26 cellular contexts compared by ENCODE assay signal in the genomic region with DNA sequence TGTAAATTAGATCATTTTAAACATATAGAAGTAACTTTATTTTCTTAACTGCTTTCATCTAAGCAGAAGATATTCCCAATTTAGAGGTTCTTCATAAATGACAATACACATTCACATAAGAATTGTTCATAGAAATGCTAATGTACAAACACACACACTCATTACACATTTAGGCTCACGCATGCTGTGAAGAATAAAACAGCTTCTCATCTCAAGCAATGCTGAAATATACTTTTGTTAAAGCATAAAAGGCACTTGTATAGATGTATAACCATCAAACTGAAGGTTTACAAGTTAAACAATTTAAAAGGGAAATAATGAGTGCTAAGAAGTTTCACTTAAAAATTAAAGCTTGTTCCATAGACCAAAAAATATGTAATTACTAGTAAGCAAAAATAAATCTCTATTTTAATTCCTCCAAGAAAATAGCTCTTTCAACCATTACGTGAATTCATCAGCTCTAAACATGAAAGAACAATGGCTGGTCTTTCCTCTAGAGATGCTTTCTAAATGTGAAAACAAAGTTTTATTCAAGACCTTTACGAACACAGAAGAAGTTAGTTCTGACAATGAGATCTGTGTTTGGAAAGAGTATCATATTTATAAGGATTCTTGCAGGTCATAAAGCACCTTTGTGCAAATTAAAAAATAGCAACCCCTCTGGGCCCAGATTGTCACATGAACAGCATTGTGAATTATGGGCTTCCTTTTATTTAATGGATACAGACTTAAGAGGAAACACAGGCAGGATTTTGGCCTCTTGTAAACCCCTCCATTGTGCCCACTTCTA. TPM values are rescaled to one million over a fixed set of nuclear protein-coding genes. Genes with fewer than 3 reads are reported as not detected.
"Had no signal": no experiment of that assay in that cellular context is flagged by ENCODE, and none has a peak within 500 bp of the region (broad histone marks: within the 10 kb centered on the region; RNA-seq: fewer than 3 reads in every experiment).

No MANE protein-coding gene starts in this region.

- H3K4me3 Mint-ChIP-seq: IgD-negative memory B cell had no signal

- H3K4me1 Mint-ChIP-seq: IgD-negative memory B cell had no signal

- H3K27ac ChIP-seq: KMS-11, SJCRH30, SK-N-MC had no signal

- H3K9me3 ChIP-seq: SJCRH30 had no signal

- H3K9me3 Mint-ChIP-seq: IgD-negative memory B cell had no signal

- ATAC-seq: HepG2, K562, Right ventricle myocardium inferior had no signal

- H3K27me3 Mint-ChIP-seq: IgD-negative memory B cell had no signal

- H3K27ac Mint-ChIP-seq: IgD-negative memory B cell had no signal

- H3K9ac ChIP-seq: KMS-11 had no signal

- H3K4me1 ChIP-seq: SJCRH30 had no signal

- H3K36me3 ChIP-seq: SJCRH30 had no signal

- H3K36me3 Mint-ChIP-seq: IgD-negative memory B cell had no signal

- H3K4me3 ChIP-seq: K562, SJCRH30, SK-N-MC had no signal

- H3K4me2 ChIP-seq: KMS-11 had no signal

- DNase-seq: Kasumi-1, MM.1S, NCI-H1048, NCI-H1105, NCI-H146, NCI-H1694 treated with DMSO at 0.1 percent for 48 hours, NCI-H1930, NCI-H2081, NCI-H2107, NCI-H2171, NCI-H226, NCI-H446, NCI-H510A, NCI-H524 treated with DMSO at 0.1 percent for 48 hours, NCI-H69, NCI-H774, SHP77 treated with DMSO at 0.1 percent for 48 hours, SJCRH30 had no signal

RNA-seq across cellular contexts. Expression of gene FTMT, which starts 17.9 kb away (rescaled TPM):
- total RNA-seq: HepG2, HT-29, K562, M059J, Right ventricle myocardium inferior, SJCRH30 had no signal
- polyA plus RNA-seq: HepG2, IgD-negative memory B cell, K562 had no signal
